In genomic region chr14:103290961-103291360, GRCh38 we compare ENCODE assay signal across 18 cellular contexts. TPM values are rescaled to one million over a fixed set of nuclear protein-coding genes. Genes with fewer than 3 reads are reported as not detected.
DNase-seq lines count a peak whose midpoint lies in the region; ATAC-seq and TF ChIP-seq lines count a peak whose summit lies in the region.
"Had no signal": no experiment of that assay in that cellular context is flagged by ENCODE, and none has a peak within 500 bp of the region (broad histone marks: within the 10 kb centered on the region; RNA-seq: fewer than 3 reads in every experiment).

No MANE protein-coding gene starts in this region.

- H3K9me3 ChIP-seq in neural progenitor cell (ENCODE audit: low read depth) (no peaks in the 10 kb centered on the region), sigmoid colon (no peaks in the 10 kb centered on the region), ascending aorta (no peaks in the 10 kb centered on the region)
- H3K9me3 ChIP-seq: BLaER1, Caco-2, HAP-1 had no signal

- no peak overlapping the region for H3K9ac ChIP-seq in neural progenitor cell
- H3K9ac ChIP-seq: BLaER1 had no signal

- in situ Hi-C loops in brain microvascular endothelial cell (cut with HindIII; ENCODE audit: low pct_ligation_motif_present, low sequenced_read_pairs), result no loop called here

- peak; percentile 15 for DNase-seq in H7
- no peak for DNase-seq in endothelial cell (ENCODE audit: low spot score)
- DNase-seq in neural progenitor cell (ENCODE audit: low spot score), result no peak
- DNase-seq in sigmoid colon, result peak; percentile 40
- no peak for DNase-seq in brain microvascular endothelial cell
- no peak for DNase-seq in activated effector memory CD4-positive, alpha-beta T cell treated with Interleukin-2 at 50 U/mL for 16 hours
- DNase-seq in ascending aorta (ENCODE audit: low spot score in 2 of 2), result no peak
- DNase-seq: Caco-2; CD4-positive, CD25-positive, alpha-beta regulatory T cell; CD8-positive, alpha-beta T cell; DMS153; DND-41 had no signal

- H3K36me3 Mint-ChIP-seq in endothelial cell (ENCODE audit: low read depth, unreplicated experiment) (no peaks in the 10 kb centered on the region), neural progenitor cell (no peaks in the 10 kb centered on the region)
- H3K36me3 Mint-ChIP-seq: CD4-positive, CD25-positive, alpha-beta regulatory T cell; CD8-positive, alpha-beta T cell had no signal

- no peaks in the 10 kb centered on the region for H3K4me1 ChIP-seq in neural progenitor cell
- H3K4me1 ChIP-seq in sigmoid colon, result no peaks in the 10 kb centered on the region
- no peaks in the 10 kb centered on the region for H3K4me1 ChIP-seq in ascending aorta
- H3K4me1 ChIP-seq: BLaER1, Caco-2, HAP-1 had no signal

- no peaks in the 10 kb centered on the region for H3K27me3 ChIP-seq in H7 (ENCODE audit: control insufficient read depth, insufficient read depth, low read length)
- H3K27me3 ChIP-seq in neural progenitor cell, result no peaks in the 10 kb centered on the region
- peaks cover 0 to 44% (median 24%) of the 10 kb centered on the region in 3 donors for H3K27me3 ChIP-seq in sigmoid colon
- H3K27me3 ChIP-seq in brain microvascular endothelial cell (replicated peaks), result peaks cover 6% of the 10 kb centered on the region
- no peaks in the 10 kb centered on the region for H3K27me3 ChIP-seq in ascending aorta
- H3K27me3 ChIP-seq: BLaER1 had no signal

- no peak for TF ChIP-seq POLR2A in sigmoid colon (IDR thresholded peaks at IDR 0.05)

- H3K27ac ChIP-seq in neural progenitor cell (no peak overlapping the region), sigmoid colon (no peak overlapping the region), brain microvascular endothelial cell (no peak overlapping the region), ascending aorta (no peak overlapping the region)
- H3K27ac ChIP-seq: BLaER1, C4-2B had no signal

- no peaks in the 10 kb centered on the region for H3K79me2 ChIP-seq in neural progenitor cell (ENCODE audit: low read depth)

- H4K20me1 ChIP-seq in neural progenitor cell (ENCODE audit: low read depth), result no peaks in the 10 kb centered on the region
- H4K20me1 ChIP-seq: BLaER1 had no signal

- H3K4me3 Mint-ChIP-seq in endothelial cell (ENCODE audit: unreplicated experiment) (peak overlapping the region; percentile 35), neural progenitor cell (no peak overlapping the region)
- H3K4me3 Mint-ChIP-seq: B cell; CD4-positive, CD25-positive, alpha-beta regulatory T cell; CD8-positive, alpha-beta T cell; GM23338 had no signal

- intact Hi-C loops in sigmoid colon (cut with DNase I), result loop anchor here (5.0 kb wide), 1 partner anchor 104 kb away; no protein-coding TSS in a partner anchor
- intact Hi-C loops in ascending aorta (cut with DNase I), result no loop called here

- H3K4me1 Mint-ChIP-seq in endothelial cell (ENCODE audit: unreplicated experiment) (no peaks in the 10 kb centered on the region), neural progenitor cell (no peaks in the 10 kb centered on the region)

- no peaks in the 10 kb centered on the region for H3K9me3 Mint-ChIP-seq in endothelial cell (ENCODE audit: unreplicated experiment)
- peaks cover 5% of the 10 kb centered on the region for H3K9me3 Mint-ChIP-seq in neural progenitor cell
- H3K9me3 Mint-ChIP-seq: CD8-positive, alpha-beta T cell had no signal

- no peak for TF ChIP-seq CTCF in endothelial cell (IDR thresholded peaks at IDR 0.05; ENCODE audit: unreplicated experiment)
- TF ChIP-seq CTCF in neural progenitor cell (IDR thresholded peaks at IDR 0.05), result no peak
- no peak for TF ChIP-seq CTCF in sigmoid colon (IDR thresholded peaks at IDR 0.05)
- TF ChIP-seq CTCF in brain microvascular endothelial cell (IDR thresholded peaks at IDR 0.05; ENCODE audit: low read depth, low read length, missing control alignments), result no peak
- no peak for TF ChIP-seq CTCF in ascending aorta (IDR thresholded peaks at IDR 0.05)

- no peak overlapping the region for H2AFZ ChIP-seq in neural progenitor cell (replicated peaks)
- H2AFZ ChIP-seq: GM23338 had no signal

- no peak overlapping the region for H3K4me2 ChIP-seq in neural progenitor cell
- H3K4me2 ChIP-seq: BLaER1, GM23338 had no signal

- WGBS in sigmoid colon, 2 donors, result 91 to 95% methylated on average over 3 of the region's 3 CpGs

- H3K4me3 ChIP-seq in H7 (ENCODE audit: insufficient read depth, low read depth, low read length), result no peak overlapping the region
- H3K4me3 ChIP-seq in neural progenitor cell, result no peak overlapping the region
- H3K4me3 ChIP-seq in sigmoid colon, result no peak overlapping the region
- H3K4me3 ChIP-seq in brain microvascular endothelial cell (ENCODE audit: low read depth, low read length), result no peak overlapping the region
- no peak overlapping the region for H3K4me3 ChIP-seq in ascending aorta
- H3K4me3 ChIP-seq: BLaER1, GM23338, HAP-1 had no signal

- TF ChIP-seq EP300 in sigmoid colon (IDR thresholded peaks at IDR 0.05), result no peak

- H3K27me3 Mint-ChIP-seq in endothelial cell (ENCODE audit: unreplicated experiment) (peaks cover 5% of the 10 kb centered on the region), neural progenitor cell (ENCODE audit: insufficient read depth, low read depth) (peaks cover 23% of the 10 kb centered on the region)

- no peak for ATAC-seq in HG03039 (IDR thresholded peaks at IDR 0.05; ENCODE audit: unreplicated experiment)
- ATAC-seq: CD8-positive, alpha-beta T cell; GM23338 had no signal

- H3K27ac Mint-ChIP-seq in endothelial cell (ENCODE audit: unreplicated experiment) (no peak overlapping the region), neural progenitor cell (peak overlapping the region; percentile 57)
- H3K27ac Mint-ChIP-seq: B cell; CD4-positive, CD25-positive, alpha-beta regulatory T cell; CD8-positive, alpha-beta T cell; GM23338 had no signal

- H3F3A ChIP-seq in neural progenitor cell (ENCODE audit: low read depth), result no peaks in the 10 kb centered on the region

- H3K36me3 ChIP-seq in H7 (replicated peaks; ENCODE audit: control insufficient read depth, insufficient read depth, low read length) (no peaks in the 10 kb centered on the region), neural progenitor cell (no peaks in the 10 kb centered on the region), sigmoid colon (no peaks in the 10 kb centered on the region), brain microvascular endothelial cell (replicated peaks) (no peaks in the 10 kb centered on the region), ascending aorta (no peaks in the 10 kb centered on the region)
- H3K36me3 ChIP-seq: BLaER1, HAP-1 had no signal

RNA-seq across cellular contexts. Expression of gene EIF5, which starts 43.1 kb away (rescaled TPM):
- 165 and 167 TPM in 2 replicates for total RNA-seq in H7 (2014; rRNA removed; shearing (Covaris generic))
- total RNA-seq in endothelial cell (ENCODE audit: unreplicated experiment) (228 TPM), neural progenitor cell (ENCODE audit: low replicate concordance) (216 and 257 TPM in 2 replicates), sigmoid colon (100 to 1,000 TPM; 170 to 305 (median 215) TPM), ascending aorta (85.5 TPM)
- 100 to 1,000 TPM in 1 of 3 donors, 10 to 100 TPM in 2; 70.3 to 138 (median 87.2) TPM for polyA plus RNA-seq in sigmoid colon

Comparison
In these comparisons a context has a peak if more than half of its experiments do, and no peak if none do; other contexts are left out.
1. DNase-seq: peak in H7 (single experiment) and sigmoid colon (single experiment); none in endothelial cell (single experiment), neural progenitor cell (single experiment), brain microvascular endothelial cell (single experiment), activated effector memory CD4-positive, alpha-beta T cell treated with Interleukin-2 at 50 U/mL for 16 hours (single experiment) and ascending aorta (0 of 2).